8 cellular contexts compared by ENCODE assay signal in genomic region chr17:1684307-1685189, GRCh38. TPM values are rescaled to one million over a fixed set of nuclear protein-coding genes. Genes with fewer than 3 reads are reported as not detected.
A peak's percentile ranks its signal among the peaks of the same experiment; 100 is the strongest.
DNase-seq lines count a peak whose midpoint lies in the region; ATAC-seq and FAIRE-seq lines count a peak whose summit lies in the region.

Gene PRPF8, minus strand, starts transcription at chr17:1684867. Its CDS starts 296 bp downstream, at chr17:1684571.

- H3K23ac ChIP-seq in mesenchymal stem cell (ENCODE audit: low read length in 2 of 2) = peak within 1 kb of the TSS in 1 of 2 experiments; percentile 74

- peak within 1 kb of the TSS; percentile 54 for H3K4me3 ChIP-seq in endocrine pancreas (ENCODE audit: control insufficient read depth, insufficient read depth, low read length)
- H3K4me3 ChIP-seq in mesenchymal stem cell (ENCODE audit: insufficient read depth in 1 of 2, low read depth in 1 of 2, low read length in 2 of 2) = peak within 1 kb of the TSS; percentile 82 to 93

- H3K18ac ChIP-seq in mesenchymal stem cell (ENCODE audit: low read depth in 1 of 2, low read length in 2 of 2) = peak within 1 kb of the TSS; percentile 46 to 96

- no peaks in the 10 kb centered on the region for H3K9me3 ChIP-seq in endocrine pancreas (ENCODE audit: control insufficient read depth, low read length)
- H3K9me3 ChIP-seq in mesenchymal stem cell (ENCODE audit: control insufficient read depth, low read length) = no peaks in the 10 kb centered on the region

- H3K4me1 ChIP-seq in endocrine pancreas (ENCODE audit: control insufficient read depth, insufficient read depth, low read length) = no peaks in the 10 kb centered on the region
- H3K4me1 ChIP-seq in mesenchymal stem cell (ENCODE audit: control insufficient read depth, insufficient read depth, low read depth, low read length) = peaks cover 8% of the 10 kb centered on the region

- peak within 1 kb of the TSS; percentile 94 for H3K27ac ChIP-seq in mesenchymal stem cell (ENCODE audit: low read length, poor library complexity, severe bottlenecking)

- H2AK5ac ChIP-seq in mesenchymal stem cell (ENCODE audit: low read length, severe bottlenecking) = peak within 1 kb of the TSS; percentile 38

- peak within 1 kb of the TSS; percentile 71 for H4K91ac ChIP-seq in mesenchymal stem cell (ENCODE audit: low read length)

- H3K14ac ChIP-seq in mesenchymal stem cell (ENCODE audit: low read length in 2 of 2) = peak within 1 kb of the TSS in 1 of 2 experiments; percentile 98

- under 1% methylated on average over 70 of the region's 74 CpGs for WGBS in mesenchymal stem cell

- peak within 1 kb of the TSS; percentile 83 for H2BK5ac ChIP-seq in mesenchymal stem cell (ENCODE audit: low read depth, low read length, poor library complexity, severe bottlenecking)

- FAIRE-seq in HTR-8/SVneo (lab: Jason Lieb, UNC) = peak; percentile 97

- H4K8ac ChIP-seq in mesenchymal stem cell (ENCODE audit: low read length) = peak within 1 kb of the TSS; percentile 67

- peaks cover 22% of the 10 kb centered on the region for H3K36me3 ChIP-seq in endocrine pancreas (ENCODE audit: control insufficient read depth, insufficient read depth, low read length)
- H3K36me3 ChIP-seq in mesenchymal stem cell (ENCODE audit: control insufficient read depth in 1 of 2, insufficient read depth in 2 of 2, low read depth in 1 of 2, low read length in 2 of 2) = peaks cover 29 to 37% of the 10 kb centered on the region in 2 experiments

- peak; percentile 95 for ATAC-seq in GM21367 (IDR thresholded peaks at IDR 0.05; ENCODE audit: unreplicated experiment)

- H2BK12ac ChIP-seq in mesenchymal stem cell (ENCODE audit: low read length in 2 of 2) = no peak within 1 kb of the TSS

- H3K4ac ChIP-seq in mesenchymal stem cell (ENCODE audit: low read depth in 1 of 2, low read length in 2 of 2) = peak within 1 kb of the TSS; percentile 66 to 98

- peak within 1 kb of the TSS; percentile 65 for H3K4me2 ChIP-seq in mesenchymal stem cell (ENCODE audit: low read length, poor library complexity, severe bottlenecking)

- H3K27me3 ChIP-seq in endocrine pancreas (ENCODE audit: control insufficient read depth, insufficient read depth, low read length) = no peaks in the 10 kb centered on the region
- no peaks in the 10 kb centered on the region for H3K27me3 ChIP-seq in mesenchymal stem cell (ENCODE audit: control insufficient read depth in 1 of 2, insufficient read depth in 1 of 2, low read length in 2 of 2)

- DNase-seq in COLO829 (ENCODE audit: low spot score) (peak; percentile 98), HTR-8/SVneo (ENCODE audit: insufficient read length, low spot score) (peak; percentile 100), NOMO-1 treated with dmso at 0.1 percent for 144 hours (lab: John Stamatoyannopoulos, UW; ENCODE audit: unreplicated experiment) (peak; percentile 94), mesenchymal stem cell (peak; percentile 98)
- DNase-seq in activated CD8-positive, alpha-beta memory T cell treated with anti-CD3 and anti-CD28 coated beads for 48 hours (ENCODE audit: low read depth in 2 of 3, low spot score in 2 of 3) = peak; percentile 93 to 96 (median 95)
- peak; percentile 94 for DNase-seq in stimulated activated CD8-positive, alpha-beta memory T cell treated with anti-CD3 and anti-CD28 coated beads, Interleukin-12 subunit alpha, Interleukin-12 subunit beta, amount 100 ng/mL, for 4 hours (ENCODE audit: low read depth)

- H3K79me1 ChIP-seq in mesenchymal stem cell (replicated peaks; ENCODE audit: low read length, poor library complexity, severe bottlenecking) = peaks cover 20% of the 10 kb centered on the region

- peak within 1 kb of the TSS; percentile 88 for H2AFZ ChIP-seq in mesenchymal stem cell (ENCODE audit: low read depth, low read length)

- H2BK120ac ChIP-seq in mesenchymal stem cell (ENCODE audit: low read depth, low read length) = peak within 1 kb of the TSS; percentile 6

- H3K9ac ChIP-seq in endocrine pancreas (ENCODE audit: control insufficient read depth, insufficient read depth, low read length) = peak within 1 kb of the TSS; percentile 79
- H3K9ac ChIP-seq in mesenchymal stem cell (ENCODE audit: low read length) = peak within 1 kb of the TSS; percentile 96

- H2BK15ac ChIP-seq in mesenchymal stem cell (ENCODE audit: low read depth, poor library complexity, severe bottlenecking) = peak within 1 kb of the TSS; percentile 44

RNA-seq across cellular contexts. Expression of gene PRPF8, which starts in this region (rescaled TPM):
- polyA plus RNA-seq in mesenchymal stem cell (2013, experiment 1 of 2) = 89.1 TPM
- 80.8 TPM for polyA plus RNA-seq in mesenchymal stem cell (2013, experiment 2 of 2)

Comparison
In these comparisons a context has a peak if more than half of its experiments do, and no peak if none do; other contexts are left out.
1. Peak in every context shown above with its lines: DNase-seq, ATAC-seq, H3K4me3 ChIP-seq and H3K27ac ChIP-seq.